Comparison of ENCODE assay signal across 1 cellular context in genomic region chr6:47042238-47042843, GRCh38.
TF ChIP-seq lines count a peak whose summit lies in the region.

TSS of gene ADGRF1 (minus strand) at chr6:47042332. CDS start at chr6:47029061, 13,271 bp downstream.

TF ChIP-seq in GM23338, 12 proteins besides CTCF, POLR2A, EP300 and RAD21 (continued from another document):
- no peak for TF ChIP-seq ETS1 (IDR thresholded peaks at IDR 0.05)
- no peak for TF ChIP-seq ZNF331 (CRISPR knock-in tag; IDR thresholded peaks at IDR 0.05; ENCODE audit: low read depth)
- TF ChIP-seq POLR2AphosphoS5 (IDR thresholded peaks at IDR 0.05; ENCODE audit: low read depth) = no peak
- no peak for TF ChIP-seq EZH2phosphoT487 (IDR thresholded peaks at IDR 0.05; ENCODE audit: unreplicated experiment)
- no peak for TF ChIP-seq ZNF114 (CRISPR knock-in tag; IDR thresholded peaks at IDR 0.05)
